Comparison of ENCODE assay signal across 11 cellular contexts in genomic region chr3:161420746-161421145, GRCh38. TPM values are rescaled to one million over a fixed set of nuclear protein-coding genes. Genes with fewer than 3 reads are reported as not detected.
DNase-seq lines count a peak whose midpoint lies in the region; TF ChIP-seq lines count a peak whose summit lies in the region.
"Had no signal": no experiment of that assay in that cellular context is flagged by ENCODE, and none has a peak within 500 bp of the region (broad histone marks: within the 10 kb centered on the region; RNA-seq: fewer than 3 reads in every experiment).

No MANE protein-coding gene starts in this region.

- no peak overlapping the region for H3K9ac ChIP-seq in H9 (ENCODE audit: extremely low read depth, insufficient read length, low read length)

- H3K14ac ChIP-seq in H9 (ENCODE audit: insufficient read depth, low read length), result no peak overlapping the region

- H3K4me3 Mint-ChIP-seq in H9 (peak overlapping the region; percentile 35 to 54), nephron progenitor cell (peak overlapping the region; percentile 26)
- H3K4me3 Mint-ChIP-seq: naive B cell had no signal

- H3K27ac ChIP-seq in H9 (ENCODE audit: insufficient read length, low read depth, low read length) (peak overlapping the region; percentile 55), Peyer's patch (no peak overlapping the region), OCI-LY7 (ENCODE audit: low read depth, low read length, poor library complexity, severe bottlenecking) (no peak overlapping the region)

- peak overlapping the region; percentile 71 for H3K4me2 ChIP-seq in H9 (ENCODE audit: insufficient read depth, insufficient read length, low read length)
- no peak overlapping the region for H3K4me2 ChIP-seq in OCI-LY7 (ENCODE audit: low read length)

- no peak overlapping the region for H3K23ac ChIP-seq in H9 (ENCODE audit: insufficient read length, low read depth, low read length)

- H4K8ac ChIP-seq in H9 (replicated peaks; ENCODE audit: insufficient read length, low read depth, low read length), result no peak overlapping the region

- H3K18ac ChIP-seq in H9 (ENCODE audit: insufficient read length, low read depth, low read length), result no peak overlapping the region

- no peak overlapping the region for H2BK12ac ChIP-seq in H9 (ENCODE audit: insufficient read length, low read depth, low read length)

- no peak overlapping the region for H3T11ph ChIP-seq in H9 (ENCODE audit: low read length)

- peaks cover 27 to 29% of the 10 kb centered on the region in 2 experiments for H3K4me1 Mint-ChIP-seq in H9
- H3K4me1 Mint-ChIP-seq in nephron progenitor cell, result peaks cover 21% of the 10 kb centered on the region
- H3K4me1 Mint-ChIP-seq: naive B cell had no signal

- peaks cover 8% of the 10 kb centered on the region for H3K4me1 ChIP-seq in H9 (ENCODE audit: insufficient read depth, low read length)
- H3K4me1 ChIP-seq in Peyer's patch, result no peaks in the 10 kb centered on the region
- no peaks in the 10 kb centered on the region for H3K4me1 ChIP-seq in OCI-LY7 (ENCODE audit: insufficient read depth, low read length, poor library complexity, severe bottlenecking)

- H3K27me3 Mint-ChIP-seq in H9 (ENCODE audit: low read depth) (no peaks in the 10 kb centered on the region), nephron progenitor cell (ENCODE audit: low read depth, poor library complexity) (no peaks in the 10 kb centered on the region)
- H3K27me3 Mint-ChIP-seq: naive B cell had no signal

- H3K9me2 ChIP-seq in OCI-LY7 (ENCODE audit: insufficient read depth, low read length), result no peaks in the 10 kb centered on the region

- TF ChIP-seq POLR2A in Peyer's patch (IDR thresholded peaks at IDR 0.05), result no peak

- H3K23me2 ChIP-seq in H9 (ENCODE audit: insufficient read length, low read depth, low read length, poor library complexity, severe bottlenecking), result no peaks in the 10 kb centered on the region

- H3K79me2 ChIP-seq in H9 (ENCODE audit: insufficient read depth, low read length), result no peaks in the 10 kb centered on the region
- no peaks in the 10 kb centered on the region for H3K79me2 ChIP-seq in OCI-LY7 (ENCODE audit: insufficient read depth, low read depth, low read length)

- POLR2A ChIA-PET in OCI-LY7 (lab: Charles Lee), result interaction anchor here (0.5 kb wide), 1 partner anchor 213 kb away, joined by 3 read pairs; no protein-coding TSS in a partner anchor

- H3K9me3 Mint-ChIP-seq in H9, result peaks cover 13 to 19% of the 10 kb centered on the region in 2 experiments
- H3K9me3 Mint-ChIP-seq in nephron progenitor cell, result peaks cover 10% of the 10 kb centered on the region
- H3K9me3 Mint-ChIP-seq: activated T-helper 2 cell treated with anti-CD3 and anti-CD28 coated beads, Interferon-gamma antibody, Interleukin-2, Interleukin-4, amounts not matched to agents 10 μg/mL and 5 μg/mL and 100 μg/mL, durations not matched to agents 14 hours and 24 hours and 36 hours had no signal

- H3K36me3 ChIP-seq in Peyer's patch (no peaks in the 10 kb centered on the region), OCI-LY7 (ENCODE audit: insufficient read depth, low read length) (no peaks in the 10 kb centered on the region)

- no peaks in the 10 kb centered on the region for H3K27me3 ChIP-seq in H9 (ENCODE audit: insufficient read depth, low read length)
- H3K27me3 ChIP-seq in Peyer's patch, result no peaks in the 10 kb centered on the region

- H3K4me3 ChIP-seq in epithelial cell of esophagus (ENCODE audit: low read length) (no peak overlapping the region), Peyer's patch (no peak overlapping the region), OCI-LY7 (ENCODE audit: low read depth, low read length, poor library complexity, severe bottlenecking) (no peak overlapping the region)

- H2AFZ ChIP-seq in H9 (ENCODE audit: low read length), result no peak overlapping the region
- H2AFZ ChIP-seq in OCI-LY7 (ENCODE audit: low read length), result no peak overlapping the region

- intact Hi-C loops in OCI-LY7 (cut with micrococcal nuclease; ENCODE audit: unreplicated experiment), result loop anchor here (10.0 kb wide), 3 partner anchors 116 to 716 kb away; no protein-coding TSS in a partner anchor

- no peaks in the 10 kb centered on the region for H3K9me3 ChIP-seq in H9 (ENCODE audit: control insufficient read depth, low read depth, low read length)
- H3K9me3 ChIP-seq in Peyer's patch, result no peaks in the 10 kb centered on the region
- no peaks in the 10 kb centered on the region for H3K9me3 ChIP-seq in OCI-LY7 (ENCODE audit: low read length)

- peak overlapping the region; percentile 61 for H2BK5ac ChIP-seq in H9 (ENCODE audit: insufficient read length, low read length)

- no peaks in the 10 kb centered on the region for H3K79me1 ChIP-seq in H9 (ENCODE audit: insufficient read depth, low read depth, low read length, poor library complexity, severe bottlenecking)

- H3K36me3 Mint-ChIP-seq in H9 (ENCODE audit: insufficient read depth in 1 of 3, low read depth in 3 of 3), result peaks cover 21 to 28% (median 25%) of the 10 kb centered on the region in 3 experiments
- peaks cover 9% of the 10 kb centered on the region for H3K36me3 Mint-ChIP-seq in nephron progenitor cell (ENCODE audit: low read depth)

- no peak overlapping the region for H2BK20ac ChIP-seq in H9 (ENCODE audit: low read depth, low read length, poor library complexity, severe bottlenecking)

- DNase-seq in H9 (peak; percentile 71), NCI-H526 (lab: John Stamatoyannopoulos, UW) (peak; percentile 96 to 97), epithelial cell of esophagus (ENCODE audit: low read depth) (peak; percentile 91), nephron progenitor cell (no peak), GOT3 (lab: John Stamatoyannopoulos, UW) (no peak), Peyer's patch (no peak), OCI-LY7 (ENCODE audit: low spot score) (no peak)
- DNase-seq in activated naive CD4-positive, alpha-beta T cell treated with anti-CD3 and anti-CD28 coated beads, Interleukin-2, amount 50 U/mL, for 16 hours, result no peak
- DNase-seq: naive B cell, T-helper 2 cell had no signal

- H2BK15ac ChIP-seq in H9 (ENCODE audit: low read depth, low read length), result no peak overlapping the region

- BruUV-seq in OCI-LY7 (replicated peaks; lab: Mats Ljungman, UMichigan), result no TSS peak

- no peaks in the 10 kb centered on the region for H4K20me1 ChIP-seq in H9 (ENCODE audit: control insufficient read depth, insufficient read depth, insufficient read length)
- no peaks in the 10 kb centered on the region for H4K20me1 ChIP-seq in OCI-LY7 (ENCODE audit: insufficient read depth, low read length)

- H4K91ac ChIP-seq in H9 (ENCODE audit: insufficient read length, low read depth, low read length), result no peak overlapping the region

- H2BK120ac ChIP-seq in H9 (ENCODE audit: low read depth, low read length, poor library complexity, severe bottlenecking), result no peak overlapping the region

- TF ChIP-seq CTCF in H9 (conservative IDR thresholded peaks at IDR 0.05) (peak; percentile 52; the same call in 2 of the 3 replicates), epithelial cell of esophagus (IDR thresholded peaks at IDR 0.05; ENCODE audit: insufficient read depth, low read depth, low read length, missing control alignments) (peak; percentile 43), nephron progenitor cell (IDR thresholded peaks at IDR 0.05) (peak; percentile 9), Peyer's patch (IDR thresholded peaks at IDR 0.05) (peak in 1 of 6 experiments; percentile 4), OCI-LY7 (conservative IDR thresholded peaks at IDR 0.05; ENCODE audit: low read length) (no peak)

- H3K27ac Mint-ChIP-seq in H9 (peak overlapping the region in 2 of 3 experiments; percentile 34 to 87; a peak in 4 of 7 replicates), nephron progenitor cell (no peak overlapping the region)
- H3K27ac Mint-ChIP-seq: activated T-helper 2 cell treated with anti-CD3 and anti-CD28 coated beads, Interferon-gamma antibody, Interleukin-2, Interleukin-4, amounts not matched to agents 10 μg/mL and 5 μg/mL and 100 μg/mL, durations not matched to agents 14 hours and 24 hours and 36 hours; naive B cell had no signal

- no CpG with 5 or more reads among the region's 8 CpGs for WGBS in H9 (ENCODE audit: extremely low coverage, insufficient read length, low lambda C conversion rate)

- H2AK5ac ChIP-seq in H9 (ENCODE audit: insufficient read length, low read length), result no peak overlapping the region

- CTCF ChIA-PET in OCI-LY7 (lab: Charles Lee; ENCODE audit: unreplicated experiment), result no interaction called here

- no peak overlapping the region for H4K5ac ChIP-seq in H9 (ENCODE audit: insufficient read length, low read depth, low read length)

- H3K56ac ChIP-seq in H9 (ENCODE audit: insufficient read length, low read depth, low read length), result no peak overlapping the region

- H3K4ac ChIP-seq in H9 (ENCODE audit: low read depth, low read length), result no peak overlapping the region

RNA-seq across cellular contexts. Expression of gene SPTSSB, which starts 49.4 kb away (rescaled TPM):
- total RNA-seq in H9 (2021) (1.4 and 3.5 TPM in 2 replicates), Peyer's patch (not detected), OCI-LY7 (2022) (not detected in 2 replicates)
- total RNA-seq in OCI-LY7 (2014; rRNA removed; shearing (Covaris generic)), result not detected in 2 replicates
- total RNA-seq: activated T-helper 2 cell treated with anti-CD3 and anti-CD28 coated beads, Interferon-gamma antibody, Interleukin-2, Interleukin-4, amounts not matched to agents 10 μg/mL and 5 μg/mL and 100 μg/mL, durations not matched to agents 14 hours and 24 hours and 36 hours had no signal

Comparison
In these comparisons a context has a peak if more than half of its experiments do, and no peak if none do; other contexts are left out.
1. DNase-seq: peak in H9 (single experiment), NCI-H526 (2 of 2) and epithelial cell of esophagus (single experiment); none in nephron progenitor cell (single experiment), GOT3 (single experiment), activated naive CD4-positive, alpha-beta T cell treated with anti-CD3 and anti-CD28 coated beads, Interleukin-2, amount 50 U/mL, for 16 hours (single experiment), Peyer's patch (0 of 3) and OCI-LY7 (single experiment).